Comparison of ENCODE assay signal across 1 cellular context in the genomic region with DNA sequence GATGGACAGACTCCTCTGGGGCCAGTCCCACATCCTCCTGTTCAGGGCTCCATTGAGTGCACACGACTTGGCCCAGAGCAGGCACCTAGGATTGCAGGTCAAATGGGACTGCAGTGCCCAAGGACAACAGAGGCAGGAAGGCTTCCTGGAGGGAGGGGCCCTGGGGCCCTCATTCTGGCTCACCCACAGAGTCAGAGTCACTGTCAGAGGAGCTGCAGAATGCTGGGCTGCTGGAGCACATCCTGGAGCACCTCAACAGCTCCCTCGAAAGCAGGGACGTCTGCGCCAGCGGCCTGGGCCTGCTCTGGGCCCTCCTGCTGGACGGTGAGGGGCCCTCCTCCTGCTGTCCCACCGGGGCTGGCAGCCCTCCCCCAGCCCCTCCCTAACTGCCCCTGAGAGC.
TF ChIP-seq lines count a peak whose summit lies in the region.

No MANE protein-coding gene starts in this region.

TF ChIP-seq in HepG2, 621 proteins besides CTCF, POLR2A, EP300 and RAD21:
- TF ChIP-seq ZNF263 (CRISPR knock-in tag; IDR thresholded peaks at IDR 0.05): peak; percentile 81
- TF ChIP-seq ZNF510 (CRISPR knock-in tag; IDR thresholded peaks at IDR 0.05; ENCODE audit: low read depth): no peak
- TF ChIP-seq GATAD2A (CRISPR knock-in tag; IDR thresholded peaks at IDR 0.05): no peak
- peak; percentile 66 for TF ChIP-seq AGO2 (optimal IDR thresholded peaks at IDR 0.05; ENCODE audit: low read depth, low read length)
